Comparison of ENCODE assay signal across 10 cellular contexts in genomic region chr1:150256193-150256548, GRCh38. TPM values are rescaled to one million over a fixed set of nuclear protein-coding genes. Genes with fewer than 3 reads are reported as not detected.
DNase-seq lines count a peak whose midpoint lies in the region; ATAC-seq and TF ChIP-seq lines count a peak whose summit lies in the region.
"Had no signal": no experiment of that assay in that cellular context is flagged by ENCODE, and none has a peak within 500 bp of the region (broad histone marks: within the 10 kb centered on the region; RNA-seq: fewer than 3 reads in every experiment).

No MANE protein-coding gene starts in this region.

- ATAC-seq in left cardiac atrium (no peak), memory B cell (ENCODE audit: low read depth) (no peak)

- no peaks in the 10 kb centered on the region for H3K9me3 Mint-ChIP-seq in activated T-helper 2 cell treated with anti-CD3 and anti-CD28 coated beads, Interferon-gamma antibody, Interleukin-2, Interleukin-4, amounts not matched to agents 10 μg/mL and 5 μg/mL and 100 μg/mL, durations not matched to agents 14 hours and 24 hours and 36 hours
- no peaks in the 10 kb centered on the region for H3K9me3 Mint-ChIP-seq in memory B cell

- H3K4me3 ChIP-seq in cardiac muscle cell (peak overlapping the region; percentile 61), transverse colon (peak overlapping the region in 1 of 4 donors; percentile 45)
- H3K4me3 ChIP-seq: testis had no signal

- H3K4me1 Mint-ChIP-seq in activated T-helper 2 cell treated with anti-CD3 and anti-CD28 coated beads, Interferon-gamma antibody, Interleukin-2, Interleukin-4, amounts not matched to agents 10 μg/mL and 5 μg/mL and 100 μg/mL, durations not matched to agents 14 hours and 24 hours and 36 hours (ENCODE audit: low read depth): peaks cover 8% of the 10 kb centered on the region
- H3K4me1 Mint-ChIP-seq in memory B cell: peaks cover 18% of the 10 kb centered on the region

- H3K4me3 Mint-ChIP-seq in activated T-helper 2 cell treated with anti-CD3 and anti-CD28 coated beads, Interferon-gamma antibody, Interleukin-2, Interleukin-4, amounts not matched to agents 10 μg/mL and 5 μg/mL and 100 μg/mL, durations not matched to agents 14 hours and 24 hours and 36 hours (ENCODE audit: low read depth): peak overlapping the region; percentile 2
- peak overlapping the region; percentile 2 for H3K4me3 Mint-ChIP-seq in memory B cell

- H3K27ac ChIP-seq in cardiac muscle cell (peak overlapping the region; percentile 88), transverse colon (peak overlapping the region; percentile 31 to 77 (median 74))

- H3K36me3 ChIP-seq in cardiac muscle cell: no peaks in the 10 kb centered on the region
- no peaks in the 10 kb centered on the region for H3K36me3 ChIP-seq in transverse colon

- no peak for TF ChIP-seq CTCF in cardiac muscle cell (IDR thresholded peaks at IDR 0.05; ENCODE audit: low read depth, low read length)
- no peak for TF ChIP-seq CTCF in transverse colon (IDR thresholded peaks at IDR 0.05)

- in situ Hi-C loops in transverse colon (cut with MboI; ENCODE audit: low pct_ligation_motif_present in 1 of 4, low pct_unique_long_range_greater_than_20kb in 1 of 4, low sequenced_read_pairs in 3 of 4): no loop called here

- H3K27ac Mint-ChIP-seq in activated T-helper 2 cell treated with anti-CD3 and anti-CD28 coated beads, Interferon-gamma antibody, Interleukin-2, Interleukin-4, amounts not matched to agents 10 μg/mL and 5 μg/mL and 100 μg/mL, durations not matched to agents 14 hours and 24 hours and 36 hours: no peak overlapping the region
- H3K27ac Mint-ChIP-seq in memory B cell: no peak overlapping the region

- H3K27me3 ChIP-seq in cardiac muscle cell (no peaks in the 10 kb centered on the region), transverse colon (peaks cover 4% of the 10 kb centered on the region)
- H3K27me3 ChIP-seq: testis had no signal

- TF ChIP-seq POLR2A in transverse colon (IDR thresholded peaks at IDR 0.05): no peak

- intact Hi-C loops in left cardiac atrium (cut with DNase I): no loop called here
- intact Hi-C loops in activated T-helper 2 cell treated with anti-CD3 and anti-CD28 coated beads, Interferon-gamma antibody, Interleukin-2, Interleukin-4, amounts not matched to agents 10 μg/mL and 5 μg/mL and 100 μg/mL, durations not matched to agents 14 hours and 24 hours and 36 hours (cut with micrococcal nuclease): loop anchor here (5.0 kb wide), 1 partner anchor 276 kb away; no protein-coding TSS in a partner anchor
- intact Hi-C loops in transverse colon (cut with DNase I; ENCODE audit: low total_unique reads): no loop called here
- intact Hi-C loops in posterior cingulate gyrus (cut with DNase I): no loop called here

- no peaks in the 10 kb centered on the region for H3K9me3 ChIP-seq in cardiac muscle cell (ENCODE audit: low read depth)
- no peaks in the 10 kb centered on the region for H3K9me3 ChIP-seq in transverse colon
- H3K9me3 ChIP-seq: testis had no signal

- 0% methylated on average over 1 of the region's 1 CpG for WGBS in transverse colon (ENCODE audit: low coverage in 1 of 2), 2 donors

- H3K36me3 Mint-ChIP-seq in activated T-helper 2 cell treated with anti-CD3 and anti-CD28 coated beads, Interferon-gamma antibody, Interleukin-2, Interleukin-4, amounts not matched to agents 10 μg/mL and 5 μg/mL and 100 μg/mL, durations not matched to agents 14 hours and 24 hours and 36 hours (ENCODE audit: low read depth): no peaks in the 10 kb centered on the region
- no peaks in the 10 kb centered on the region for H3K36me3 Mint-ChIP-seq in memory B cell

- H3K27me3 Mint-ChIP-seq in activated T-helper 2 cell treated with anti-CD3 and anti-CD28 coated beads, Interferon-gamma antibody, Interleukin-2, Interleukin-4, amounts not matched to agents 10 μg/mL and 5 μg/mL and 100 μg/mL, durations not matched to agents 14 hours and 24 hours and 36 hours (ENCODE audit: low read depth): peaks cover 49% of the 10 kb centered on the region
- peaks cover 20% of the 10 kb centered on the region for H3K27me3 Mint-ChIP-seq in memory B cell

- DNase-seq in cardiac muscle cell (ENCODE audit: low read depth in 1 of 2, low spot score in 1 of 2) (no peak), left cardiac atrium (no peak), memory B cell (ENCODE audit: low spot score in 2 of 2) (no peak), transverse colon (no peak), OCI-M2 (lab: John Stamatoyannopoulos, UW; ENCODE audit: unreplicated experiment) (no peak), posterior cingulate gyrus (no peak), iPS-NIHi7 (ENCODE audit: extremely low spot score) (no peak)
- DNase-seq in activated T-helper 2 cell treated with anti-CD3 and anti-CD28 coated beads, Interferon-gamma antibody, Interleukin-2, Interleukin-4, amounts not matched to agents 10 μg/mL and 5 μg/mL and 100 μg/mL, durations not matched to agents 14 hours and 24 hours and 36 hours (ENCODE audit: low spot score): no peak
- DNase-seq: NCI-H510A had no signal

- H3K4me1 ChIP-seq in cardiac muscle cell (ENCODE audit: low read depth): peaks cover 34% of the 10 kb centered on the region
- H3K4me1 ChIP-seq in transverse colon: peaks cover 8 to 34% (median 23%) of the 10 kb centered on the region in 4 donors

- TF ChIP-seq EP300 in transverse colon (IDR thresholded peaks at IDR 0.05; ENCODE audit: low read depth): no peak

RNA-seq across cellular contexts. Expression of gene CA14, which starts 1.4 kb away (rescaled TPM):
- total RNA-seq in cardiac muscle cell (34.8 and 46.1 TPM in 2 replicates), left cardiac atrium (1 to 10 TPM; 5.7 to 8.7 TPM), transverse colon (1 to 10 TPM in 1 of 4 donors, under 1 TPM in 2, not detected in 1; 0.27 to 1.1 (median 0.48) TPM)
- polyA plus RNA-seq in cardiac muscle cell: 68.2 and 133 TPM in 2 replicates
- not detected in 2 replicates for total RNA-seq in activated T-helper 2 cell treated with anti-CD3 and anti-CD28 coated beads, Interferon-gamma antibody, Interleukin-2, Interleukin-4, amounts not matched to agents 10 μg/mL and 5 μg/mL and 100 μg/mL, durations not matched to agents 14 hours and 24 hours and 36 hours

RNA-seq across cellular contexts. Expression of gene APH1A, which starts 12.6 kb away (rescaled TPM):
- 74.1 and 78.6 TPM in 2 replicates for total RNA-seq in cardiac muscle cell
- 29.5 and 35.5 TPM in 2 replicates for polyA plus RNA-seq in cardiac muscle cell
- 10 to 100 TPM; 64.3 to 93.1 TPM for total RNA-seq in left cardiac atrium
- total RNA-seq in activated T-helper 2 cell treated with anti-CD3 and anti-CD28 coated beads, Interferon-gamma antibody, Interleukin-2, Interleukin-4, amounts not matched to agents 10 μg/mL and 5 μg/mL and 100 μg/mL, durations not matched to agents 14 hours and 24 hours and 36 hours: 103 and 105 TPM in 2 replicates
- total RNA-seq in transverse colon: 100 to 1,000 TPM in 3 of 4 donors, 10 to 100 TPM in 1; 86.8 to 162 (median 113) TPM

RNA-seq across cellular contexts. Expression of gene C1orf54, which starts 16.4 kb away (rescaled TPM):
- total RNA-seq in cardiac muscle cell (9.2 and 11.1 TPM in 2 replicates), left cardiac atrium (10 to 100 TPM; 10.1 to 14.0 TPM), transverse colon (10 to 100 TPM in 1 of 4 donors, 1 to 10 TPM in 2, not detected in 1; 4.4 to 11.1 (median 4.8) TPM)
- polyA plus RNA-seq in cardiac muscle cell: 35.6 and 37.2 TPM in 2 replicates
- 0.39 and 0.98 TPM in 2 replicates for total RNA-seq in activated T-helper 2 cell treated with anti-CD3 and anti-CD28 coated beads, Interferon-gamma antibody, Interleukin-2, Interleukin-4, amounts not matched to agents 10 μg/mL and 5 μg/mL and 100 μg/mL, durations not matched to agents 14 hours and 24 hours and 36 hours

RNA-seq across cellular contexts. Expression of gene ANP32E, which starts 20.3 kb away (rescaled TPM):
- 21.9 and 38.5 TPM in 2 replicates for total RNA-seq in cardiac muscle cell
- 36.8 and 60.9 TPM in 2 replicates for polyA plus RNA-seq in cardiac muscle cell
- total RNA-seq in left cardiac atrium: 10 to 100 TPM; 25.5 to 38.1 TPM
- 195 and 198 TPM in 2 replicates for total RNA-seq in activated T-helper 2 cell treated with anti-CD3 and anti-CD28 coated beads, Interferon-gamma antibody, Interleukin-2, Interleukin-4, amounts not matched to agents 10 μg/mL and 5 μg/mL and 100 μg/mL, durations not matched to agents 14 hours and 24 hours and 36 hours
- total RNA-seq in transverse colon: 10 to 100 TPM in 2 of 4 donors, 1 to 10 TPM in 2; 6.6 to 20.8 (median 10.8) TPM

RNA-seq across cellular contexts. Expression of gene CIART, which starts 26.2 kb away (rescaled TPM):
- total RNA-seq in cardiac muscle cell: 15.4 and 17.7 TPM in 2 replicates
- 19.0 and 20.6 TPM in 2 replicates for polyA plus RNA-seq in cardiac muscle cell
- total RNA-seq in left cardiac atrium: 10 to 100 TPM in 1 of 2 donors, 1 to 10 TPM in 1; 9.8 to 14.1 TPM
- 4.2 TPM in 2 replicates for total RNA-seq in activated T-helper 2 cell treated with anti-CD3 and anti-CD28 coated beads, Interferon-gamma antibody, Interleukin-2, Interleukin-4, amounts not matched to agents 10 μg/mL and 5 μg/mL and 100 μg/mL, durations not matched to agents 14 hours and 24 hours and 36 hours
- 1 to 10 TPM in 3 of 4 donors, under 1 TPM in 1; 0.60 to 4.5 (median 1.5) TPM for total RNA-seq in transverse colon
